In genomic region chr2:30074023-30074422, GRCh38 we compare ENCODE assay signal across 18 cellular contexts.
A peak's percentile ranks its signal among the peaks of the same experiment; 100 is the strongest.
DNase-seq lines count a peak whose midpoint lies in the region; ATAC-seq and TF ChIP-seq lines count a peak whose summit lies in the region.
"Had no signal": no experiment of that assay in that cellular context is flagged by ENCODE, and none has a peak within 500 bp of the region (broad histone marks: within the 10 kb centered on the region; RNA-seq: fewer than 3 reads in every experiment).

No MANE protein-coding gene starts in this region.

- 55 to 70% methylated on average over 6 of the region's 6 CpGs for WGBS in heart right ventricle, 2 donors
- WGBS in esophagus muscularis mucosa, result 62% methylated on average over 6 of the region's 6 CpGs
- no CpG with 5 or more reads among the region's 6 CpGs for WGBS in neuronal stem cell (ENCODE audit: extremely low coverage in 2 of 2, insufficient read length in 2 of 2, insufficient replicate concordance in 1 of 2), 2 donors

- H2BK120ac ChIP-seq in neuronal stem cell (ENCODE audit: low read depth, low read length), result no peak overlapping the region

- H3K27me3 ChIP-seq in heart right ventricle (peaks cover 0 to 54% (median 19%) of the 10 kb centered on the region in 7 donors), esophagus muscularis mucosa (peaks cover 0 to 72% (median 0%) of the 10 kb centered on the region in 4 donors), neuronal stem cell (ENCODE audit: control insufficient read depth in 3 of 3, insufficient read depth in 3 of 3, low read depth in 1 of 3, low read length in 3 of 3) (peaks cover 0 to 15% (median 0%) of the 10 kb centered on the region in 3 experiments)

- H3K4me1 ChIP-seq in heart right ventricle (peaks cover 0 to 8% (median 0%) of the 10 kb centered on the region in 9 donors), esophagus muscularis mucosa (no peaks in the 10 kb centered on the region), neuronal stem cell (ENCODE audit: control insufficient read depth in 2 of 2, insufficient read depth in 1 of 2, low read depth in 1 of 2, low read length in 2 of 2) (no peaks in the 10 kb centered on the region)

- TF ChIP-seq CTCF in heart right ventricle (IDR thresholded peaks at IDR 0.05) (no peak), esophagus muscularis mucosa (IDR thresholded peaks at IDR 0.05) (no peak)

- no peak overlapping the region for H3K14ac ChIP-seq in neuronal stem cell (ENCODE audit: low read length)

- H3K9me3 ChIP-seq in heart right ventricle (no peaks in the 10 kb centered on the region), esophagus muscularis mucosa (no peaks in the 10 kb centered on the region), neuronal stem cell (replicated peaks in 1 of 2; ENCODE audit: control insufficient read depth in 2 of 2, insufficient read depth in 1 of 2, low read depth in 1 of 2, low read length in 2 of 2) (no peaks in the 10 kb centered on the region)
- H3K9me3 ChIP-seq: Caco-2, SK-N-SH had no signal

- intact Hi-C loops in Right ventricle myocardium inferior (cut with DNase I), result no loop called here
- intact Hi-C loops in heart right ventricle (cut with DNase I), result loop anchor here in 6 of 10 donors (5.0 to 10.0 kb wide), 5 partner anchors 149 to 1119 kb away; partner anchors contain the start of gene ALK (in 6 of the 6)
- intact Hi-C loops in esophagus muscularis mucosa (cut with DNase I), result no loop called here

- H3K27ac ChIP-seq in heart right ventricle (no peak overlapping the region), esophagus muscularis mucosa (replicated peaks in 1 of 4) (no peak overlapping the region), neuronal stem cell (replicated peaks; ENCODE audit: low read length) (no peak overlapping the region)

- no peak for TF ChIP-seq POLR2A in esophagus muscularis mucosa (IDR thresholded peaks at IDR 0.05; ENCODE audit: low read depth)

- peak overlapping the region; percentile 38 for H3K23ac ChIP-seq in neuronal stem cell (ENCODE audit: low read depth, low read length, poor library complexity)

- H3K4me3 ChIP-seq in heart right ventricle, result no peak overlapping the region
- no peak overlapping the region for H3K4me3 ChIP-seq in esophagus muscularis mucosa
- H3K4me3 ChIP-seq in neuronal stem cell (ENCODE audit: low read length in 2 of 2), result no peak overlapping the region

- no peak for TF ChIP-seq EP300 in esophagus muscularis mucosa (IDR thresholded peaks at IDR 0.05)

- no peak overlapping the region for H2BK12ac ChIP-seq in neuronal stem cell (ENCODE audit: low read length)

- no peak overlapping the region for H4K91ac ChIP-seq in neuronal stem cell (ENCODE audit: low read depth, low read length, poor library complexity)

- H3K4ac ChIP-seq in neuronal stem cell (ENCODE audit: low read length), result no peak overlapping the region

- H2BK15ac ChIP-seq in neuronal stem cell (ENCODE audit: low read length), result no peak overlapping the region

- H3K79me1 ChIP-seq in neuronal stem cell (ENCODE audit: low read depth, low read length), result no peaks in the 10 kb centered on the region

- no peak overlapping the region for H2AK5ac ChIP-seq in neuronal stem cell (ENCODE audit: low read depth, low read length)

- no peaks in the 10 kb centered on the region for H3K36me3 ChIP-seq in heart right ventricle
- H3K36me3 ChIP-seq in esophagus muscularis mucosa, result no peaks in the 10 kb centered on the region
- no peaks in the 10 kb centered on the region for H3K36me3 ChIP-seq in neuronal stem cell (replicated peaks in 1 of 2; ENCODE audit: control insufficient read depth in 2 of 2, insufficient read depth in 2 of 2, low read length in 2 of 2)

- ATAC-seq in Right ventricle myocardium inferior (peak; percentile 26), heart right ventricle (no peak), GM21390 (IDR thresholded peaks at IDR 0.05; ENCODE audit: unreplicated experiment) (no peak), GM21423 (IDR thresholded peaks at IDR 0.05; ENCODE audit: unreplicated experiment) (no peak), GM18867 (IDR thresholded peaks at IDR 0.05; ENCODE audit: unreplicated experiment) (no peak)

- no peak overlapping the region for H3K9ac ChIP-seq in neuronal stem cell (ENCODE audit: low read depth, low read length, poor library complexity)
- H3K9ac ChIP-seq: SK-N-SH had no signal

- no peak overlapping the region for H2BK5ac ChIP-seq in neuronal stem cell (ENCODE audit: low read length)

- DNase-seq in Right ventricle myocardium inferior (ENCODE audit: missing footprints), result no peak
- DNase-seq in heart right ventricle, result no peak
- DNase-seq in OCI-M1 (lab: John Stamatoyannopoulos, UW), result peak; percentile 7
- DNase-seq in esophagus muscularis mucosa (ENCODE audit: extremely low spot score), result peak; percentile 64
- DNase-seq in neuronal stem cell (ENCODE audit: low spot score), result no peak
- DNase-seq: Caco-2; CD4-positive, alpha-beta T cell; DMS53; KG1; NCI-H1436; NCI-H1930; NCI-H226; NCI-H524; NCI-H82; SK-N-SH had no signal

- no peak overlapping the region for H3K18ac ChIP-seq in neuronal stem cell (ENCODE audit: low read length)

- H4K8ac ChIP-seq in neuronal stem cell (ENCODE audit: low read depth, low read length), result no peak overlapping the region

- H3K4me2 ChIP-seq in neuronal stem cell (ENCODE audit: insufficient read depth, low read length, poor library complexity, severe bottlenecking), result no peak overlapping the region
- H3K4me2 ChIP-seq: SK-N-SH had no signal

- no peak overlapping the region for H2AFZ ChIP-seq in neuronal stem cell (ENCODE audit: low read length)

Comparison
In these comparisons a context has a peak if more than half of its experiments do, and no peak if none do; other contexts are left out.
1. intact Hi-C loops: an anchor here in heart right ventricle (5.0 to 10.0 kb wide); none called in Right ventricle myocardium inferior and esophagus muscularis mucosa.
2. DNase-seq: peak in OCI-M1 (single experiment) and esophagus muscularis mucosa (single experiment); none in Right ventricle myocardium inferior (single experiment), heart right ventricle (0 of 2) and neuronal stem cell (single experiment).